8 cellular contexts compared by ENCODE assay signal in genomic region chr22:24156146-24156914, GRCh38. TPM values are rescaled to one million over a fixed set of nuclear protein-coding genes. Genes with fewer than 3 reads are reported as not detected.
DNase-seq lines count a peak whose midpoint lies in the region; ATAC-seq and TF ChIP-seq lines count a peak whose summit lies in the region.

No MANE protein-coding gene starts in this region.

- DNase-seq in D341Med (ENCODE audit: low spot score) (peak; percentile 75), NCI-H1092 (lab: John Stamatoyannopoulos, UW) (peak; percentile 9), activated T-cell treated with anti-CD3 and anti-CD28 coated beads for 1 hour (ENCODE audit: low read depth) (peak; percentile 45), erythroblast (lab: John Stamatoyannopoulos, UW) (peak; percentile 53 to 64), putamen (ENCODE audit: low spot score) (no peak)
- peak; percentile 80 for DNase-seq in natural killer cell treated with Interleukin-12 subunit alpha and Interleukin-12 subunit beta and Interleukin-15 and Interleukin-18, amount 100 ng/mL, for 72 hours (ENCODE audit: low spot score)

- H3K4me3 ChIP-seq in subcutaneous abdominal adipose tissue (ENCODE audit: low read depth in 1 of 5, low read length in 5 of 5) = peak overlapping the region; percentile 78 to 92 (median 89)

- no peaks in the 10 kb centered on the region for H3K9me3 ChIP-seq in subcutaneous abdominal adipose tissue (ENCODE audit: control insufficient read depth in 5 of 5, low read length in 5 of 5)

- H3K9ac ChIP-seq in subcutaneous abdominal adipose tissue (ENCODE audit: low read length in 5 of 5) = peak overlapping the region in 4 of 5 donors; percentile 40 to 81 (median 50)

- no peaks in the 10 kb centered on the region for H3K27me3 ChIP-seq in subcutaneous abdominal adipose tissue (ENCODE audit: control insufficient read depth in 5 of 5, insufficient read depth in 4 of 5, low read length in 5 of 5)

- no peaks in the 10 kb centered on the region for H3K27me3 Mint-ChIP-seq in natural killer cell treated with Interleukin-12 subunit alpha and Interleukin-12 subunit beta and Interleukin-15 and Interleukin-18, amount 100 ng/mL, for 72 hours

- TF ChIP-seq POLR2A in erythroblast (IDR thresholded peaks at IDR 0.05; ENCODE audit: low read length) = no peak

- peak; percentile 41 for ATAC-seq in GM21723 (IDR thresholded peaks at IDR 0.05; ENCODE audit: unreplicated experiment)
- ATAC-seq in natural killer cell treated with Interleukin-12 subunit alpha and Interleukin-12 subunit beta and Interleukin-15 and Interleukin-18, amount 100 ng/mL, for 72 hours = peak; percentile 81 to 86

- H3K27ac Mint-ChIP-seq in natural killer cell treated with Interleukin-12 subunit alpha and Interleukin-12 subunit beta and Interleukin-15 and Interleukin-18, amount 100 ng/mL, for 72 hours = peak overlapping the region; percentile 71

- peaks cover 53 to 64% of the 10 kb centered on the region in 2 donors for H3K4me1 Mint-ChIP-seq in natural killer cell treated with Interleukin-12 subunit alpha and Interleukin-12 subunit beta and Interleukin-15 and Interleukin-18, amount 100 ng/mL, for 72 hours (ENCODE audit: low read depth in 2 of 2)

- no peaks in the 10 kb centered on the region for H3K36me3 Mint-ChIP-seq in natural killer cell treated with Interleukin-12 subunit alpha and Interleukin-12 subunit beta and Interleukin-15 and Interleukin-18, amount 100 ng/mL, for 72 hours

- H3K4me3 Mint-ChIP-seq in natural killer cell treated with Interleukin-12 subunit alpha and Interleukin-12 subunit beta and Interleukin-15 and Interleukin-18, amount 100 ng/mL, for 72 hours = peak overlapping the region; percentile 89

- no peak overlapping the region for H3K27ac ChIP-seq in subcutaneous abdominal adipose tissue (ENCODE audit: low read depth, low read length)

- H3K9me3 Mint-ChIP-seq in natural killer cell treated with Interleukin-12 subunit alpha and Interleukin-12 subunit beta and Interleukin-15 and Interleukin-18, amount 100 ng/mL, for 72 hours = no peaks in the 10 kb centered on the region

- H3K36me3 ChIP-seq in subcutaneous abdominal adipose tissue (ENCODE audit: control insufficient read depth in 5 of 5, insufficient read depth in 5 of 5, low read length in 5 of 5) = peaks cover 0 to 10% (median 4%) of the 10 kb centered on the region in 5 donors

- peaks cover 0 to 59% (median 44%) of the 10 kb centered on the region in 5 donors for H3K4me1 ChIP-seq in subcutaneous abdominal adipose tissue (ENCODE audit: control insufficient read depth in 5 of 5, insufficient read depth in 5 of 5, low read length in 5 of 5)

RNA-seq across cellular contexts. Expression of gene SUSD2, which starts 25.0 kb away (rescaled TPM):
- total RNA-seq in natural killer cell treated with Interleukin-12 subunit alpha and Interleukin-12 subunit beta and Interleukin-15 and Interleukin-18, amount 100 ng/mL, for 72 hours = 1 to 10 TPM; 2.4 to 2.7 TPM
